ENCODE assay signal across 8 cellular contexts in the genomic region with DNA sequence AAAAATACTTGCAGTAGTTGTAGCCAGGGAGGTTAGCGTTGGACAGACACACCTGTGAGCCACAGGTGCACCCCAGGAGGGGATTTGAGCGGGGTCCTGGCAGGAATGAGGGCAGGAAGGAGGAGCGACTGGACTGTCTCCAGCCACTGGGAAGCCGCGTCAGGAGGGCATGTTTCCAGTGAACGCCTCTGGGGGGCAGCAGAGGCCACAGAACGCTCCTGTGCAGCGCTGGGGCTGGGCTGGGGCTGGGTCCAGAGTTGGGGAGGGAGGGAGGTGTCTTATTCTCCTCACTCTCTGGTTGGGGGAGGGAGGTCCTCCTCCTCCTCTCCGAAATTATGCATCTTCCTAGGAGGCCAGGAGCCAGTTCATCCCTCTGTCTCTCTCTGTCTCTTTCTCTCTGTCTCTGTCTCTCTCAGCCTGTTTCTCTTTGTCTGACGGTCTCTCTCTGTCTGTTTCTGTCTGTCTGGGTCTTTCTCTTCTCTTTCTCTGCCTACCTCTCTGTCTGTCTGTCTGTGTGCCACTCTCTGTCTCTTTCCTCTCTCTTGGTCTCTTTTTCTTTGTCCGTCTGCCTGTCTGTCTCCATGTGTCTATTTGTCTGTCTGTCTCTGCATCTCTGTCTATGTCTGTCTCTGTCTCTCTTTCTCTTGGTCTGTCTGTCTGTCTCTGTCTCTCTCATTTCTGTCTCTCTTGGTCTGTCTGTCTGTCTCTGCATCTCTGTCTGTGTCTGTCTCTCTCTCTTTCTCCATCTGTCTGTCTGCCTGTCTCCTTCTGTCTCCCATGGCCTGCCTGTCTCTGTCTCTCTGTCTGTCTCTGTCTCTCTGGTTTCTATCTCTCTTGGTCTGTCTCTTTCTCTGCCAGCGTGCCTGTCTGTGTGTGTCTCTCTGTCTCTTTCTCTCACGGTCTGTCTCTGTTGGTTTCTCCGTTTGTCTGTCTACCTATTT. TPM values are rescaled to one million over a fixed set of nuclear protein-coding genes. Genes with fewer than 3 reads are reported as not detected.
DNase-seq lines count a peak whose midpoint lies in the region; ATAC-seq and TF ChIP-seq lines count a peak whose summit lies in the region.

No MANE protein-coding gene starts in this region.

- no peak overlapping the region for H3K4me3 ChIP-seq in Loucy (ENCODE audit: low read length, poor library complexity, severe bottlenecking)

- intact Hi-C loops in head of caudate nucleus (cut with DNase I): loop anchor here (10.0 kb wide), 2 partner anchors 625 to 775 kb away; partner anchors contain the start of gene EIF3B

- H3F3A ChIP-seq in Loucy (ENCODE audit: low read depth): no peaks in the 10 kb centered on the region

- H4K20me1 ChIP-seq in Loucy (ENCODE audit: insufficient read depth, low read length, poor library complexity, severe bottlenecking): no peaks in the 10 kb centered on the region

- peak overlapping the region; percentile 24 for H3K27ac Mint-ChIP-seq in activated naive CD4-positive, alpha-beta T cell treated with anti-CD3 and anti-CD28 coated beads, Interleukin-2, amount 50 U/mL, for 24 hours
- no peak overlapping the region for H3K27ac Mint-ChIP-seq in progenitor cell of endocrine pancreas

- H3K4me1 Mint-ChIP-seq in activated naive CD4-positive, alpha-beta T cell treated with anti-CD3 and anti-CD28 coated beads, Interleukin-2, amount 50 U/mL, for 24 hours: peaks cover 14% of the 10 kb centered on the region
- H3K4me1 Mint-ChIP-seq in progenitor cell of endocrine pancreas (ENCODE audit: low read depth): peaks cover 5% of the 10 kb centered on the region

- no peak overlapping the region for H3K4me2 ChIP-seq in Loucy (ENCODE audit: low read depth, low read length, poor library complexity, severe bottlenecking)

- H3K27me3 Mint-ChIP-seq in activated naive CD4-positive, alpha-beta T cell treated with anti-CD3 and anti-CD28 coated beads, Interleukin-2, amount 50 U/mL, for 24 hours: no peaks in the 10 kb centered on the region
- peaks cover 8% of the 10 kb centered on the region for H3K27me3 Mint-ChIP-seq in progenitor cell of endocrine pancreas

- H3K36me3 ChIP-seq in Loucy (ENCODE audit: insufficient read depth, low read length): no peaks in the 10 kb centered on the region

- H3K9me3 ChIP-seq in Loucy (ENCODE audit: insufficient read depth, low read depth, low read length): no peaks in the 10 kb centered on the region

- H3K27me3 ChIP-seq in Loucy (ENCODE audit: insufficient read depth, low read length, poor library complexity, severe bottlenecking): no peaks in the 10 kb centered on the region

- TF ChIP-seq CTCF in 22Rv1 (IDR thresholded peaks at IDR 0.05) (peak; percentile 98), GM12874 (IDR thresholded peaks at IDR 0.05; ENCODE audit: insufficient read depth, low read depth, low read length) (peak; percentile 93), Loucy (conservative IDR thresholded peaks at IDR 0.05; ENCODE audit: low read length) (peak; percentile 86), progenitor cell of endocrine pancreas (IDR thresholded peaks at IDR 0.05; ENCODE audit: unreplicated experiment) (peak; percentile 86)

- H3K4me3 Mint-ChIP-seq in activated naive CD4-positive, alpha-beta T cell treated with anti-CD3 and anti-CD28 coated beads, Interleukin-2, amount 50 U/mL, for 24 hours: no peak overlapping the region
- no peak overlapping the region for H3K4me3 Mint-ChIP-seq in progenitor cell of endocrine pancreas (ENCODE audit: low read depth)

- no peaks in the 10 kb centered on the region for H3K36me3 Mint-ChIP-seq in activated naive CD4-positive, alpha-beta T cell treated with anti-CD3 and anti-CD28 coated beads, Interleukin-2, amount 50 U/mL, for 24 hours
- peaks cover 3% of the 10 kb centered on the region for H3K36me3 Mint-ChIP-seq in progenitor cell of endocrine pancreas (ENCODE audit: insufficient read depth)

- H3K9me2 ChIP-seq in Loucy (replicated peaks; ENCODE audit: low read depth, low read length): no peaks in the 10 kb centered on the region

- peak overlapping the region; percentile 43; the same call in 1 of the 2 replicates for H2AFZ ChIP-seq in Loucy (ENCODE audit: low read length)

- no peaks in the 10 kb centered on the region for H3K79me2 ChIP-seq in Loucy (ENCODE audit: insufficient read depth, low read length)

- no peaks in the 10 kb centered on the region for H3K9me3 Mint-ChIP-seq in activated naive CD4-positive, alpha-beta T cell treated with anti-CD3 and anti-CD28 coated beads, Interleukin-2, amount 50 U/mL, for 24 hours
- peaks cover 3% of the 10 kb centered on the region for H3K9me3 Mint-ChIP-seq in progenitor cell of endocrine pancreas (ENCODE audit: low read depth)

- H3K27ac ChIP-seq in 22Rv1: no peak overlapping the region

- no peak overlapping the region for H3K9ac ChIP-seq in Loucy (ENCODE audit: low read depth, low read length, poor library complexity, severe bottlenecking)

- no peak for ATAC-seq in GM19463 (IDR thresholded peaks at IDR 0.05; ENCODE audit: unreplicated experiment)

- no peaks in the 10 kb centered on the region for H3K4me1 ChIP-seq in Loucy (ENCODE audit: insufficient read depth, low read length, poor library complexity, severe bottlenecking)

- DNase-seq in SKM-1 (lab: John Stamatoyannopoulos, UW; ENCODE audit: unreplicated experiment) (peak; percentile 27), head of caudate nucleus (peak; percentile 48 to 91 (median 80)), progenitor cell of endocrine pancreas (ENCODE audit: low spot score, unreplicated experiment) (peak; percentile 67)

RNA-seq across cellular contexts. Expression of gene PSMG3, which starts 9.9 kb away (rescaled TPM):
- 29.1 and 32.1 TPM in 2 replicates for total RNA-seq in progenitor cell of endocrine pancreas

RNA-seq across cellular contexts. Expression of gene TMEM184A, which starts 23.7 kb away (rescaled TPM):
- total RNA-seq in progenitor cell of endocrine pancreas: 7.4 and 8.6 TPM in 2 replicates

RNA-seq across cellular contexts. Expression of gene MAFK, which starts 49.2 kb away (rescaled TPM):
- total RNA-seq in progenitor cell of endocrine pancreas: 21.5 and 26.2 TPM in 2 replicates

Comparison
In these comparisons a context has a peak if more than half of its experiments do, and no peak if none do; other contexts are left out.
1. DNase-seq: peak in every context shown above with its lines; median percentile 80 in head of caudate nucleus; 67 in progenitor cell of endocrine pancreas; 27 in SKM-1.